In the genomic region with DNA sequence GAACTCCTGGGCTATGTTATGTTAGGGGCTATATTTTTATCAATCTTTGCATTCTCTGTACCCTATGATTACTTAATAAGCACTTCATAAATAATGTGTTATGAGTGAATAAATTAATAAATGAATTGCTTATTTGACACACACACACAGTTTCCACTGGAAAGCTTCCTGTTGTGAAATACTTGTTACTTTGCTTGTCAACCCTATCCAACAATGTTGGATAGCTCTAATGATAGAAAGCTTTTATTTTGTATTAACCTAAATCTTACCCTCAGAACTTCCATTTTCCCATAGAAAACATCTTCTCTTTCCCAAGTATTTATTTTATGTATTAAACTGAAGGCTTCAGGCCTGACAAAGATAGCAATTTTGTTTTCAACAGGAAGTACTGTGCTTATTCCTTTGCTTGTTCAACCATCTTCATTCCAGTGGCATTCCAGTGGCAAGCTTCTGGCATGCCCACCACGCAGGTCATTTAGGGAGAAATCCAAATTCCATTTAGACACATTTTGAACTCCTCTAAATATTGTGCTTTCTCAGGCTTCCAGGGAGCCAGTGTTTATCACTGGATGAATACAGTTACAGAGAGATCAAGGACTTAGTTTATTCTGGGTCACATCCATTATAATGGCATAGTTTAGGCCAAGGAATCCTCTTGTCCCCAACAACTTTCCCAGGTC, we compare ENCODE assay signal across 1 cellular context.
TF ChIP-seq lines count a peak whose summit lies in the region.

No MANE protein-coding gene starts in this region.

TF ChIP-seq in HCT116, 20 proteins besides CTCF, POLR2A, EP300 and RAD21 (continued from another document):
- TF ChIP-seq, protein P1, sequence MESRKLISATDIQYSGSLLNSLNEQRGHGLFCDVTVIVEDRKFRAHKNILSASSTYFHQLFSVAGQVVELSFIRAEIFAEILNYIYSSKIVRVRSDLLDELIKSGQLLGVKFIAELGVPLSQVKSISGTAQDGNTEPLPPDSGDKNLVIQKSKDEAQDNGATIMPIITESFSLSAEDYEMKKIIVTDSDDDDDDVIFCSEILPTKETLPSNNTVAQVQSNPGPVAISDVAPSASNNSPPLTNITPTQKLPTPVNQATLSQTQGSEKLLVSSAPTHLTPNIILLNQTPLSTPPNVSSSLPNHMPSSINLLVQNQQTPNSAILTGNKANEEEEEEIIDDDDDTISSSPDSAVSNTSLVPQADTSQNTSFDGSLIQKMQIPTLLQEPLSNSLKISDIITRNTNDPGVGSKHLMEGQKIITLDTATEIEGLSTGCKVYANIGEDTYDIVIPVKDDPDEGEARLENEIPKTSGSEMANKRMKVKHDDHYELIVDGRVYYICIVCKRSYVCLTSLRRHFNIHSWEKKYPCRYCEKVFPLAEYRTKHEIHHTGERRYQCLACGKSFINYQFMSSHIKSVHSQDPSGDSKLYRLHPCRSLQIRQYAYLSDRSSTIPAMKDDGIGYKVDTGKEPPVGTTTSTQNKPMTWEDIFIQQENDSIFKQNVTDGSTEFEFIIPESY (IDR thresholded peaks at IDR 0.05; ENCODE audit: extremely low read depth, insufficient replicate concordance, low read length) = no peak
- no peak for TF ChIP-seq SIN3A (IDR thresholded peaks at IDR 0.05; ENCODE audit: low read depth)
